9 cellular contexts compared by ENCODE assay signal in the genomic region with DNA sequence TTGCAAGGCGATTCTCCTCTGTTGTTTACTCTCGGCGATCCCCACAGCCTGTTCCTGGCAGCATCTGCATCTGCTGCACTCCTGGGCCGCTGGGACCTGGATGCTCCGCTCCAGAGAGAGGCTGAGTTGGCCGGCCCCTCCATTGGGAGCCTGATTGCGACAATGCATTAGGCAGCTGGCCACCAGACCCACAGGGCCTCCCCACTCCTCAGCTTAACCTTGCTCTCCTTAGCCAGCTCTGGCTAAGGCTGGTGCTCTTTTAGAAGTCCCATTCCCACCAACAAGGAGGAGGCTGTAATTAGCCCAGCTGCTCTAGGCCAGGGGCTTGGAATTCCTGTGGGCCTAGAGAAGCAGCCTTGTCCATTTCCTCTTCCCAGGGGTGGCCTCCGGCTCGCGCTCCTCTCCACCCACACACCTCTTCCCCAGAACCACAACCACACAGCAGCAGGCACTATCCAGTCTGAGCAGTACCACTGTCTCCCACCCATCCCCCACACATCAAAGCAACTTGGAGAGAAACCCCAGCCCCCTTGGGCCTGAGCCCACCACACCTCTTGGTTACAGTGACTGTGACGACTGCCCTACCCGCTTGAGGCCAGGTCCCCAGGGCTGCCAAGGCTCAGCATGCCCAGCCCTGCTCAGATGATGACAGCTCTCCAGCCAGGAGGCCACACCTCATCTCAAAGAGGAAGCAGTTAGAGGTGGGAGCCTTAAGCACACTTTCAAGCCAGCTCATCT.
DNase-seq lines count a peak whose midpoint lies in the region; ATAC-seq and TF ChIP-seq lines count a peak whose summit lies in the region.
"Had no signal": no experiment of that assay in that cellular context is flagged by ENCODE, and none has a peak within 500 bp of the region (broad histone marks: within the 10 kb centered on the region; RNA-seq: fewer than 3 reads in every experiment).

No MANE protein-coding gene starts in this region.

- no peaks in the 10 kb centered on the region for H3K79me1 ChIP-seq in mesendoderm (ENCODE audit: low read length)

- POLR2A ChIA-PET in HEK293 (lab: Yijun Ruan, JAX): no interaction called here
- POLR2A ChIA-PET in activated CD4-positive, alpha-beta memory T cell treated with anti-CD3 and anti-CD28 coated beads for 36 hours (lab: Charles Lee): interaction anchor here (0.5 kb wide), 1 partner anchor 776 kb away, joined by 4 read pairs; no protein-coding TSS in a partner anchor

- H3K9me3 ChIP-seq in BLaER1: no peaks in the 10 kb centered on the region
- no peaks in the 10 kb centered on the region for H3K9me3 ChIP-seq in HEK293 (ENCODE audit: control insufficient read depth, insufficient read depth, low read depth, low read length)

- H3K18ac ChIP-seq in mesendoderm (ENCODE audit: low read length): no peak overlapping the region

- H3K4me3 ChIP-seq in BLaER1 (no peak overlapping the region), HEK293 (ENCODE audit: low read depth, low read length) (no peak overlapping the region), mesendoderm (ENCODE audit: low read length) (no peak overlapping the region)

- no peak overlapping the region for H2BK15ac ChIP-seq in mesendoderm (replicated peaks; ENCODE audit: low read depth)

- no peak overlapping the region for H3K23ac ChIP-seq in mesendoderm (ENCODE audit: low read length)

- H3K36me3 ChIP-seq in BLaER1 (no peaks in the 10 kb centered on the region), HEK293 (ENCODE audit: control insufficient read depth in 2 of 2, insufficient read depth in 1 of 2, low read length in 2 of 2) (no peaks in the 10 kb centered on the region), mesendoderm (ENCODE audit: control insufficient read depth, insufficient read depth, low read length) (no peaks in the 10 kb centered on the region)

- no peaks in the 10 kb centered on the region for H3K36me3 Mint-ChIP-seq in activated CD4-positive, alpha-beta memory T cell treated with anti-CD3 and anti-CD28 coated beads for 36 hours

- H3K9me3 Mint-ChIP-seq in activated CD4-positive, alpha-beta memory T cell treated with anti-CD3 and anti-CD28 coated beads for 36 hours: no peaks in the 10 kb centered on the region

- no peaks in the 10 kb centered on the region for H3K79me2 ChIP-seq in mesendoderm (ENCODE audit: control insufficient read depth, insufficient read depth, low read length)

- no peak overlapping the region for H3K56ac ChIP-seq in mesendoderm (ENCODE audit: low read length)

- H4K5ac ChIP-seq in mesendoderm (ENCODE audit: low read length): no peak overlapping the region

- no peak for TF ChIP-seq CTCF in HEK293 (tag by site-specific recombination; IDR thresholded peaks at IDR 0.05)

- no peak overlapping the region for H3K4ac ChIP-seq in mesendoderm (ENCODE audit: low read depth, low read length)

- H4K20me1 ChIP-seq in BLaER1: no peaks in the 10 kb centered on the region

- no peak overlapping the region for H2AK5ac ChIP-seq in mesendoderm (ENCODE audit: low read length)

- intact Hi-C loops in activated CD4-positive, alpha-beta memory T cell treated with anti-CD3 and anti-CD28 coated beads for 36 hours (cut with micrococcal nuclease): no loop called here

- H3K4me1 ChIP-seq in BLaER1 (peaks cover 93% of the 10 kb centered on the region), HEK293 (ENCODE audit: control insufficient read depth, insufficient read depth, low read length) (no peaks in the 10 kb centered on the region), mesendoderm (ENCODE audit: control insufficient read depth, low read depth, low read length) (no peaks in the 10 kb centered on the region)

- H3K9ac ChIP-seq in BLaER1 (peak overlapping the region; percentile 21; the same call in 1 of the 2 replicates), mesendoderm (ENCODE audit: low read length) (no peak overlapping the region)

- peak; percentile 41 for DNase-seq in activated CD4-positive, alpha-beta memory T cell treated with anti-CD3 and anti-CD28 coated beads for 36 hours
- DNase-seq in mesendoderm (peak; percentile 29), DMS114 treated with DMSO at 0.1 percent for 48 hours (lab: John Stamatoyannopoulos, UW; ENCODE audit: unreplicated experiment) (no peak), NCI-H2196 (lab: John Stamatoyannopoulos, UW; ENCODE audit: unreplicated experiment) (no peak)
- no peak for DNase-seq in activated CD4-positive, alpha-beta T cell treated with anti-CD3 and anti-CD28 coated beads, Interleukin-2, amount 50 U/mL, for 1 hour

- H4K8ac ChIP-seq in mesendoderm (ENCODE audit: low read depth, low read length): no peak overlapping the region

- H3K4me3 Mint-ChIP-seq in activated CD4-positive, alpha-beta memory T cell treated with anti-CD3 and anti-CD28 coated beads for 36 hours: peak overlapping the region; percentile 4

- no peak overlapping the region for H2BK5ac ChIP-seq in mesendoderm (ENCODE audit: low read length)

- H3K4me2 ChIP-seq in BLaER1 (peak overlapping the region; percentile 82), mesendoderm (ENCODE audit: low read length) (no peak overlapping the region)

- peak overlapping the region; percentile 28 for H3K27ac Mint-ChIP-seq in activated CD4-positive, alpha-beta memory T cell treated with anti-CD3 and anti-CD28 coated beads for 36 hours

- no peaks in the 10 kb centered on the region for H3K27me3 Mint-ChIP-seq in activated CD4-positive, alpha-beta memory T cell treated with anti-CD3 and anti-CD28 coated beads for 36 hours

- ATAC-seq in HG03135 (IDR thresholded peaks at IDR 0.05; ENCODE audit: unreplicated experiment): no peak
- ATAC-seq: Panc1 had no signal

- H3K27ac ChIP-seq in BLaER1 (peak overlapping the region; percentile 75), HEK293 (ENCODE audit: extremely low read depth, low read depth, low read length) (no peak overlapping the region), mesendoderm (ENCODE audit: low read depth, low read length) (no peak overlapping the region)

- H2BK120ac ChIP-seq in mesendoderm (ENCODE audit: low read depth, low read length): no peak overlapping the region

- no CpG with 5 or more reads among the region's 12 CpGs for WGBS in mesendoderm (ENCODE audit: extremely low coverage, insufficient coverage, low lambda C conversion rate)

- CTCF ChIA-PET in HEK293 (lab: Yijun Ruan, JAX): interaction anchor here (0.5 to 0.7 kb wide), 3 partner anchors 119 to 657 kb away, joined by 4 read pairs; no protein-coding TSS in a partner anchor
- CTCF ChIA-PET in activated CD4-positive, alpha-beta memory T cell treated with anti-CD3 and anti-CD28 coated beads for 36 hours (lab: Charles Lee): interaction anchor here (1.5 kb wide), 1 partner anchor 134 kb away, joined by 3 read pairs; no protein-coding TSS in a partner anchor

- peaks cover 63% of the 10 kb centered on the region for H3K4me1 Mint-ChIP-seq in activated CD4-positive, alpha-beta memory T cell treated with anti-CD3 and anti-CD28 coated beads for 36 hours (ENCODE audit: low read depth)

- H3K27me3 ChIP-seq in BLaER1: no peaks in the 10 kb centered on the region; the same call in 1 of the 2 replicates
- H3K27me3 ChIP-seq in mesendoderm (ENCODE audit: insufficient read depth, low read length, poor library complexity): no peaks in the 10 kb centered on the region

TF ChIP-seq in HEK293, 187 proteins besides CTCF, POLR2A, EP300 and RAD21:
- TF ChIP-seq, protein P1, sequence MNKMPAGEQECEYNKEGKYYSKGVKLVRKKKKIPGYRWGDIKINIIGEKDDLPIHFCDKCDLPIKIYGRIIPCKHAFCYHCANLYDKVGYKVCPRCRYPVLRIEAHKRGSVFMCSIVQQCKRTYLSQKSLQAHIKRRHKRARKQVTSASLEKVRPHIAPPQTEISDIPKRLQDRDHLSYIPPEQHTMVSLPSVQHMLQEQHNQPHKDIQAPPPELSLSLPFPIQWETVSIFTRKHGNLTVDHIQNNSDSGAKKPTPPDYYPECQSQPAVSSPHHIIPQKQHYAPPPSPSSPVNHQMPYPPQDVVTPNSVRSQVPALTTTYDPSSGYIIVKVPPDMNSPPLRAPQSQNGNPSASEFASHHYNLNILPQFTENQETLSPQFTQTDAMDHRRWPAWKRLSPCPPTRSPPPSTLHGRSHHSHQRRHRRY (tag by site-specific recombination; IDR thresholded peaks at IDR 0.05): no peak
- TF ChIP-seq ZFHX2 (tag by site-specific recombination; conservative IDR thresholded peaks at IDR 0.05) (peak; percentile 93), EGR2 (tag by site-specific recombination; IDR thresholded peaks at IDR 0.05; ENCODE audit: low read depth) (peak; percentile 93), ZIC2 (tag by site-specific recombination; IDR thresholded peaks at IDR 0.05) (peak; percentile 60), ZNF23 (tag by site-specific recombination; IDR thresholded peaks at IDR 0.05; ENCODE audit: borderline replicate concordance) (no peak)
- TF ChIP-seq, protein P2, sequence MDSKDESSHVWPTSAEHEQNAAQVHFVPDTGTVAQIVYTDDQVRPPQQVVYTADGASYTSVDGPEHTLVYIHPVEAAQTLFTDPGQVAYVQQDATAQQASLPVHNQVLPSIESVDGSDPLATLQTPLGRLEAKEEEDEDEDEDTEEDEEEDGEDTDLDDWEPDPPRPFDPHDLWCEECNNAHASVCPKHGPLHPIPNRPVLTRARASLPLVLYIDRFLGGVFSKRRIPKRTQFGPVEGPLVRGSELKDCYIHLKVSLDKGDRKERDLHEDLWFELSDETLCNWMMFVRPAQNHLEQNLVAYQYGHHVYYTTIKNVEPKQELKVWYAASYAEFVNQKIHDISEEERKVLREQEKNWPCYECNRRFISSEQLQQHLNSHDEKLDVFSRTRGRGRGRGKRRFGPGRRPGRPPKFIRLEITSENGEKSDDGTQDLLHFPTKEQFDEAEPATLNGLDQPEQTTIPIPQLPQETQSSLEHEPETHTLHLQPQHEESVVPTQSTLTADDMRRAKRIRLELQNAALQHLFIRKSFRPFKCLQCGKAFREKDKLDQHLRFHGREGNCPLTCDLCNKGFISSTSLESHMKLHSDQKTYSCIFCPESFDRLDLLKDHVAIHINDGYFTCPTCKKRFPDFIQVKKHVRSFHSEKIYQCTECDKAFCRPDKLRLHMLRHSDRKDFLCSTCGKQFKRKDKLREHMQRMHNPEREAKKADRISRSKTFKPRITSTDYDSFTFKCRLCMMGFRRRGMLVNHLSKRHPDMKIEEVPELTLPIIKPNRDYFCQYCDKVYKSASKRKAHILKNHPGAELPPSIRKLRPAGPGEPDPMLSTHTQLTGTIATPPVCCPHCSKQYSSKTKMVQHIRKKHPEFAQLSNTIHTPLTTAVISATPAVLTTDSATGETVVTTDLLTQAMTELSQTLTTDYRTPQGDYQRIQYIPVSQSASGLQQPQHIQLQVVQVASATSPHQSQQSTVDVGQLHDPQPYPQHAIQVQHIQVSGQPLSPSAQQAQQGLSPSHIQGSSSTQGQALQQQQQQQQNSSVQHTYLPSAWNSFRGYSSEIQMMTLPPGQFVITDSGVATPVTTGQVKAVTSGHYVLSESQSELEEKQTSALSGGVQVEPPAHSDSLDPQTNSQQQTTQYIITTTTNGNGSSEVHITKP (tag by site-specific recombination; IDR thresholded peaks at IDR 0.05): peak; percentile 82

Comparison
In these comparisons a context has a peak if more than half of its experiments do, and no peak if none do; other contexts are left out.
1. DNase-seq: peak in activated CD4-positive, alpha-beta memory T cell treated with anti-CD3 and anti-CD28 coated beads for 36 hours (single experiment) and mesendoderm (single experiment); none in DMS114 treated with DMSO at 0.1 percent for 48 hours (single experiment), NCI-H2196 (single experiment) and activated CD4-positive, alpha-beta T cell treated with anti-CD3 and anti-CD28 coated beads, Interleukin-2, amount 50 U/mL, for 1 hour (single experiment).